ENCODE assay signal across 18 cellular contexts in genomic region chr12:95411466-95411865, GRCh38.
"Had no signal": no experiment of that assay in that cellular context is flagged by ENCODE, and none has a peak within 500 bp of the region (broad histone marks: within the 10 kb centered on the region; RNA-seq: fewer than 3 reads in every experiment).

No MANE protein-coding gene starts in this region.

- H3K4me1 Mint-ChIP-seq: activated naive CD8-positive, alpha-beta T cell treated with anti-CD3 and anti-CD28 coated beads for 36 hours had no signal

- H3K27me3 Mint-ChIP-seq: activated naive CD8-positive, alpha-beta T cell treated with anti-CD3 and anti-CD28 coated beads for 36 hours had no signal

- H3K9me3 Mint-ChIP-seq: activated naive CD8-positive, alpha-beta T cell treated with anti-CD3 and anti-CD28 coated beads for 36 hours; WTC11 had no signal

- DNase-seq: activated CD4-positive, alpha-beta T cell treated with anti-CD3 and anti-CD28 coated beads for 4 hours; activated CD8-positive, alpha-beta memory T cell treated with anti-CD3 and anti-CD28 coated beads, Interleukin-2, amount 50 U/mL, for 4 hours; activated CD8-positive, alpha-beta T cell treated with anti-CD3 and anti-CD28 coated beads, Interleukin-2, amount 10 ng/mL, durations not matched to agents 7 days and 5 days; activated naive CD8-positive, alpha-beta T cell treated with anti-CD3 and anti-CD28 coated beads for 36 hours; dorsolateral prefrontal cortex; erythroblast; posterior cingulate gyrus; stimulated activated CD4-positive, alpha-beta T cell treated with anti-CD3 and anti-CD28 coated beads, Interleukin-4, amount 100 ng/mL, for 4 hours; stimulated activated CD8-positive, alpha-beta memory T cell treated with anti-CD3 and anti-CD28 coated beads, Interleukin-4, amount 100 ng/mL, for 48 hours; stimulated activated naive CD8-positive, alpha-beta T cell treated with anti-CD3 and anti-CD28 coated beads, Interleukin-15, Interleukin-2, amounts not matched to agents 100 U/mL and 50 U/mL, for 24 hours; T-helper 2 cell; trophoblast cell had no signal

- ATAC-seq: activated CD8-positive, alpha-beta T cell treated with anti-CD3 and anti-CD28 coated beads, Interleukin-2, amount 10 ng/mL, durations not matched to agents 7 days and 5 days; left lobe of liver; stimulated activated naive CD8-positive, alpha-beta T cell treated with anti-CD3 and anti-CD28 coated beads, Interleukin-15, Interleukin-2, amounts not matched to agents 100 U/mL and 50 U/mL, for 24 hours; WTC11 had no signal

- H3K9me3 ChIP-seq: right atrium auricular region had no signal

- H3K36me3 ChIP-seq: right atrium auricular region had no signal

- H3K27ac ChIP-seq: dorsolateral prefrontal cortex, right atrium auricular region had no signal

- H3K36me3 Mint-ChIP-seq: activated naive CD8-positive, alpha-beta T cell treated with anti-CD3 and anti-CD28 coated beads for 36 hours; WTC11 had no signal

- H3K27ac Mint-ChIP-seq: activated CD8-positive, alpha-beta T cell treated with anti-CD3 and anti-CD28 coated beads, Interleukin-2, amount 10 ng/mL, durations not matched to agents 7 days and 5 days; activated naive CD8-positive, alpha-beta T cell treated with anti-CD3 and anti-CD28 coated beads for 36 hours had no signal

- H3K4me1 ChIP-seq: right atrium auricular region had no signal

- H3K4me3 Mint-ChIP-seq: activated CD8-positive, alpha-beta T cell treated with anti-CD3 and anti-CD28 coated beads, Interleukin-2, amount 10 ng/mL, durations not matched to agents 7 days and 5 days; activated naive CD8-positive, alpha-beta T cell treated with anti-CD3 and anti-CD28 coated beads for 36 hours; WTC11 had no signal

- FAIRE-seq: bronchial epithelial cell, keratinocyte had no signal

- H3K27me3 ChIP-seq: right atrium auricular region had no signal

- H3K4me3 ChIP-seq: dorsolateral prefrontal cortex, right atrium auricular region, skin epidermis had no signal
